ENCODE assay signal across 28 cellular contexts in genomic region chr5:13215806-13216205, GRCh38.
DNase-seq lines count a peak whose midpoint lies in the region; ATAC-seq, FAIRE-seq and TF ChIP-seq lines count a peak whose summit lies in the region.
"Had no signal": no experiment of that assay in that cellular context is flagged by ENCODE, and none has a peak within 500 bp of the region (broad histone marks: within the 10 kb centered on the region; RNA-seq: fewer than 3 reads in every experiment).

No MANE protein-coding gene starts in this region.

- H3K9me3 ChIP-seq in body of pancreas: no peaks in the 10 kb centered on the region
- H3K9me3 ChIP-seq: BE2C, BLaER1 had no signal

- ATAC-seq in body of pancreas (peak; percentile 33), esophagus mucosa (no peak)
- ATAC-seq: GM12878 had no signal

- FAIRE-seq in HTR-8/SVneo (lab: Jason Lieb, UNC): peak; percentile 26
- FAIRE-seq: A204.1, GM12878, GM12892, GM18507 had no signal

- H3K4me1 ChIP-seq in body of pancreas: peaks cover 20% of the 10 kb centered on the region
- H3K4me1 ChIP-seq: BE2C, BLaER1 had no signal

- no peak for TF ChIP-seq POLR2A in body of pancreas (IDR thresholded peaks at IDR 0.05)

- no peak for DNase-seq in HTR-8/SVneo (ENCODE audit: insufficient read length, low spot score)
- DNase-seq in body of pancreas: no peak
- peak; percentile 2 for DNase-seq in epithelial cell of esophagus (ENCODE audit: low read depth)
- DNase-seq in myocyte (ENCODE audit: low read depth): peak; percentile 3
- no peak for DNase-seq in coronary artery (ENCODE audit: low spot score)
- DNase-seq in NCI-H1417 (lab: John Stamatoyannopoulos, UW): no peak
- DNase-seq in NCI-H510A treated with DMSO at 0.1 percent for 48 hours (lab: John Stamatoyannopoulos, UW): no peak
- DNase-seq: 8988T; ACHN; BE2C; C1 segment of cervical spinal cord; CD4-positive, alpha-beta memory T cell; CD4-positive, CD25-positive, alpha-beta regulatory T cell; CD8-positive, alpha-beta memory T cell; COR-L47; DMS 273 treated with DMSO at 0.1 percent for 48 hours; DMS153; DMS53; DMS79; DND-41; EL; GDM1 had no signal

- intact Hi-C loops in body of pancreas (cut with DNase I): no loop called here

- H3K4me3 ChIP-seq in body of pancreas (no peak overlapping the region), epithelial cell of esophagus (ENCODE audit: low read length) (no peak overlapping the region), coronary artery (no peak overlapping the region)
- H3K4me3 ChIP-seq: BLaER1, GM12878 had no signal

- TF ChIP-seq CTCF in body of pancreas (IDR thresholded peaks at IDR 0.05) (no peak), epithelial cell of esophagus (IDR thresholded peaks at IDR 0.05; ENCODE audit: insufficient read depth, low read depth, low read length, missing control alignments) (no peak), coronary artery (IDR thresholded peaks at IDR 0.05) (no peak)

- no peaks in the 10 kb centered on the region for H3K36me3 ChIP-seq in body of pancreas (replicated peaks in 1 of 2; ENCODE audit: insufficient read depth in 1 of 2, low read depth in 2 of 2)
- H3K36me3 ChIP-seq: BE2C, BLaER1 had no signal

- H3K27ac ChIP-seq in body of pancreas (no peak overlapping the region), coronary artery (no peak overlapping the region)
- H3K27ac ChIP-seq: BLaER1 had no signal

- H3K27me3 ChIP-seq in body of pancreas: no peaks in the 10 kb centered on the region
- H3K27me3 ChIP-seq: BE2C, BLaER1 had no signal

Comparison
In these comparisons a context has a peak if more than half of its experiments do, and no peak if none do; other contexts are left out.
1. DNase-seq: peak in epithelial cell of esophagus (single experiment) and myocyte (single experiment); none in HTR-8/SVneo (single experiment), body of pancreas (0 of 4), coronary artery (single experiment), NCI-H1417 (0 of 3) and NCI-H510A treated with DMSO at 0.1 percent for 48 hours (single experiment).